ENCODE assay signal across 8 cellular contexts in genomic region chr19:36378625-36379509, GRCh38. TPM values are rescaled to one million over a fixed set of nuclear protein-coding genes. Genes with fewer than 3 reads are reported as not detected.
DNase-seq lines count a peak whose midpoint lies in the region; ATAC-seq, FAIRE-seq and TF ChIP-seq lines count a peak whose summit lies in the region.

ZFP14 (minus strand) TSS chr19:36379201; CDS start chr19:36367892, 11,309 bp downstream.

- H3K9me3 Mint-ChIP-seq in H9 = peaks cover 0 to 6% of the 10 kb centered on the region in 2 experiments; a peak in 1 of 5 replicates

- peak within 1 kb of the TSS; percentile 89 for H3K4me3 Mint-ChIP-seq in H9

- H3K23me2 ChIP-seq in H9 (ENCODE audit: insufficient read length, low read depth, low read length, poor library complexity, severe bottlenecking) = no peaks in the 10 kb centered on the region

- H2BK120ac ChIP-seq in H9 (ENCODE audit: low read depth, low read length, poor library complexity, severe bottlenecking) (no peak within 1 kb of the TSS), neuronal stem cell (ENCODE audit: low read depth, low read length) (no peak within 1 kb of the TSS)

- no peaks in the 10 kb centered on the region for H3K27me3 ChIP-seq in H9 (ENCODE audit: insufficient read depth, low read length)
- no peaks in the 10 kb centered on the region for H3K27me3 ChIP-seq in MM.1S (replicated peaks; ENCODE audit: insufficient read depth, low read length)
- no peaks in the 10 kb centered on the region for H3K27me3 ChIP-seq in gastroesophageal sphincter
- no peaks in the 10 kb centered on the region for H3K27me3 ChIP-seq in neuronal stem cell (ENCODE audit: control insufficient read depth in 3 of 3, insufficient read depth in 3 of 3, low read depth in 1 of 3, low read length in 3 of 3)
- H3K27me3 ChIP-seq in subcutaneous abdominal adipose tissue (ENCODE audit: control insufficient read depth in 5 of 5, insufficient read depth in 4 of 5, low read length in 5 of 5) = no peaks in the 10 kb centered on the region

- H2BK15ac ChIP-seq in H9 (ENCODE audit: low read depth, low read length) = no peak within 1 kb of the TSS
- no peak within 1 kb of the TSS for H2BK15ac ChIP-seq in neuronal stem cell (ENCODE audit: low read length)

- no peak within 1 kb of the TSS for H3K56ac ChIP-seq in H9 (ENCODE audit: insufficient read length, low read depth, low read length)

- H3K4me3 ChIP-seq in MM.1S (ENCODE audit: low read length) (peak within 1 kb of the TSS; percentile 57), gastroesophageal sphincter (peak within 1 kb of the TSS; percentile 79 to 80), neuronal stem cell (ENCODE audit: low read length in 2 of 2) (peak within 1 kb of the TSS; percentile 91 to 94), subcutaneous abdominal adipose tissue (ENCODE audit: low read depth in 1 of 5, low read length in 5 of 5) (peak within 1 kb of the TSS; percentile 92 to 99 (median 96))

- peak within 1 kb of the TSS; percentile 60 for H4K5ac ChIP-seq in H9 (ENCODE audit: insufficient read length, low read depth, low read length)

- H3K18ac ChIP-seq in H9 (ENCODE audit: insufficient read length, low read depth, low read length) (peak within 1 kb of the TSS; percentile 55), neuronal stem cell (ENCODE audit: low read length) (peak within 1 kb of the TSS; percentile 95)

- H3K23ac ChIP-seq in H9 (ENCODE audit: insufficient read length, low read depth, low read length) (no peak within 1 kb of the TSS), neuronal stem cell (ENCODE audit: low read depth, low read length, poor library complexity) (peak within 1 kb of the TSS; percentile 87)

- H4K8ac ChIP-seq in H9 (replicated peaks; ENCODE audit: insufficient read length, low read depth, low read length) (no peak within 1 kb of the TSS), neuronal stem cell (ENCODE audit: low read depth, low read length) (no peak within 1 kb of the TSS)

- TF ChIP-seq CTCF in H9 (conservative IDR thresholded peaks at IDR 0.05) (peak; percentile 38; the same call in 2 of the 3 replicates), MM.1S (IDR thresholded peaks at IDR 0.05; ENCODE audit: low read length) (no peak), gastroesophageal sphincter (IDR thresholded peaks at IDR 0.05) (peak in 2 of 4 experiments; percentile 23 to 46)

- no peak within 1 kb of the TSS for H3K4ac ChIP-seq in H9 (ENCODE audit: low read depth, low read length)
- H3K4ac ChIP-seq in neuronal stem cell (ENCODE audit: low read length) = no peak within 1 kb of the TSS

- H4K20me1 ChIP-seq in H9 (ENCODE audit: control insufficient read depth, insufficient read depth, insufficient read length) (no peaks in the 10 kb centered on the region), MM.1S (ENCODE audit: insufficient read depth, low read length) (no peaks in the 10 kb centered on the region)

- peak within 1 kb of the TSS; percentile 71 to 93 (median 77); a peak in 6 of 7 replicates for H3K27ac Mint-ChIP-seq in H9

- H3K36me3 ChIP-seq in MM.1S (replicated peaks; ENCODE audit: insufficient read depth, low read length) (no peaks in the 10 kb centered on the region), gastroesophageal sphincter (no peaks in the 10 kb centered on the region), neuronal stem cell (replicated peaks in 1 of 2; ENCODE audit: control insufficient read depth in 2 of 2, insufficient read depth in 2 of 2, low read length in 2 of 2) (peaks cover 0 to 2% of the 10 kb centered on the region in 2 donors), subcutaneous abdominal adipose tissue (ENCODE audit: control insufficient read depth in 5 of 5, insufficient read depth in 5 of 5, low read length in 5 of 5) (no peaks in the 10 kb centered on the region)

- H3K9me3 ChIP-seq in H9 (ENCODE audit: control insufficient read depth, low read depth, low read length) (no peaks in the 10 kb centered on the region), MM.1S (replicated peaks; ENCODE audit: insufficient read depth, low read length) (no peaks in the 10 kb centered on the region), gastroesophageal sphincter (no peaks in the 10 kb centered on the region), neuronal stem cell (replicated peaks in 1 of 2; ENCODE audit: control insufficient read depth in 2 of 2, insufficient read depth in 1 of 2, low read depth in 1 of 2, low read length in 2 of 2) (peaks cover 2 to 32% of the 10 kb centered on the region in 2 donors), subcutaneous abdominal adipose tissue (ENCODE audit: control insufficient read depth in 5 of 5, low read length in 5 of 5) (peaks cover 0 to 4% (median 0%) of the 10 kb centered on the region in 5 donors)

- H2AFZ ChIP-seq in H9 (ENCODE audit: low read length) (peak within 1 kb of the TSS; percentile 9), MM.1S (ENCODE audit: low read length) (peak within 1 kb of the TSS; percentile 71), neuronal stem cell (ENCODE audit: low read length) (peak within 1 kb of the TSS; percentile 98)

- TF ChIP-seq POLR2A in gastroesophageal sphincter (IDR thresholded peaks at IDR 0.05) = peak; percentile 78 to 85

- H2BK20ac ChIP-seq in H9 (ENCODE audit: low read depth, low read length, poor library complexity, severe bottlenecking) = no peak within 1 kb of the TSS

- H4K91ac ChIP-seq in H9 (ENCODE audit: insufficient read length, low read depth, low read length) (no peak within 1 kb of the TSS), neuronal stem cell (ENCODE audit: low read depth, low read length, poor library complexity) (no peak within 1 kb of the TSS)

- no peaks in the 10 kb centered on the region for H3F3A ChIP-seq in MM.1S (ENCODE audit: insufficient read depth, low read length)

- H2BK5ac ChIP-seq in H9 (ENCODE audit: insufficient read length, low read length) (no peak within 1 kb of the TSS), neuronal stem cell (ENCODE audit: low read length) (no peak within 1 kb of the TSS)

- H3K9ac ChIP-seq in H9 (ENCODE audit: extremely low read depth, insufficient read length, low read length) (peak within 1 kb of the TSS; percentile 42), MM.1S (ENCODE audit: low read length) (peak within 1 kb of the TSS; percentile 53; the same call in 1 of the 2 replicates), neuronal stem cell (ENCODE audit: low read depth, low read length, poor library complexity) (peak within 1 kb of the TSS; percentile 91), subcutaneous abdominal adipose tissue (ENCODE audit: low read length in 5 of 5) (peak within 1 kb of the TSS; percentile 75 to 97 (median 91))

- no peak within 1 kb of the TSS for H2AK5ac ChIP-seq in H9 (ENCODE audit: insufficient read length, low read length)
- no peak within 1 kb of the TSS for H2AK5ac ChIP-seq in neuronal stem cell (ENCODE audit: low read depth, low read length)

- no peaks in the 10 kb centered on the region for H3K9me2 ChIP-seq in MM.1S (replicated peaks; ENCODE audit: insufficient read depth, low read length)

- H2BK12ac ChIP-seq in H9 (ENCODE audit: insufficient read length, low read depth, low read length) (no peak within 1 kb of the TSS), neuronal stem cell (ENCODE audit: low read length) (no peak within 1 kb of the TSS)

- no peak for TF ChIP-seq EP300 in gastroesophageal sphincter (IDR thresholded peaks at IDR 0.05)

- FAIRE-seq in G401.6 (lab: Jason Lieb, UNC) = peak; percentile 23

- WGBS in H9 (ENCODE audit: extremely low coverage, insufficient read length, low lambda C conversion rate) = no CpG with 5 or more reads among the region's 69 CpGs
- 0 to 1% methylated on average over 7 to 21 of the region's 69 CpGs for WGBS in gastroesophageal sphincter (ENCODE audit: low coverage in 1 of 2), 2 donors
- no CpG with 5 or more reads among the region's 69 CpGs for WGBS in neuronal stem cell (ENCODE audit: extremely low coverage in 2 of 2, insufficient read length in 2 of 2, insufficient replicate concordance in 1 of 2), 2 donors

- H3K4me1 Mint-ChIP-seq in H9 = peaks cover 9 to 10% of the 10 kb centered on the region in 2 experiments

- H3K27ac ChIP-seq in H9 (ENCODE audit: insufficient read length, low read depth, low read length) (no peak within 1 kb of the TSS), MM.1S (ENCODE audit: low read length) (no peak within 1 kb of the TSS), gastroesophageal sphincter (peak within 1 kb of the TSS; percentile 57 to 92 (median 89)), neuronal stem cell (replicated peaks; ENCODE audit: low read length) (peak within 1 kb of the TSS; percentile 66), subcutaneous abdominal adipose tissue (ENCODE audit: low read depth, low read length) (peak within 1 kb of the TSS; percentile 81)

- no peaks in the 10 kb centered on the region for H3K79me2 ChIP-seq in H9 (ENCODE audit: insufficient read depth, low read length)
- H3K79me2 ChIP-seq in MM.1S (ENCODE audit: low read length) = no peaks in the 10 kb centered on the region

- H3K14ac ChIP-seq in H9 (ENCODE audit: insufficient read depth, low read length) (no peak within 1 kb of the TSS), neuronal stem cell (ENCODE audit: low read length) (no peak within 1 kb of the TSS)

- no peak within 1 kb of the TSS for H3T11ph ChIP-seq in H9 (ENCODE audit: low read length)

- peaks cover 6% of the 10 kb centered on the region for H3K79me1 ChIP-seq in H9 (ENCODE audit: insufficient read depth, low read depth, low read length, poor library complexity, severe bottlenecking)
- no peaks in the 10 kb centered on the region for H3K79me1 ChIP-seq in neuronal stem cell (ENCODE audit: low read depth, low read length)

- no peaks in the 10 kb centered on the region for H3K4me1 ChIP-seq in H9 (ENCODE audit: insufficient read depth, low read length)
- H3K4me1 ChIP-seq in MM.1S (ENCODE audit: low read length) = no peaks in the 10 kb centered on the region
- H3K4me1 ChIP-seq in gastroesophageal sphincter = peaks cover 4 to 23% (median 8%) of the 10 kb centered on the region in 3 donors
- H3K4me1 ChIP-seq in neuronal stem cell (ENCODE audit: control insufficient read depth in 2 of 2, insufficient read depth in 1 of 2, low read depth in 1 of 2, low read length in 2 of 2) = peaks cover 4% of the 10 kb centered on the region in 2 donors
- H3K4me1 ChIP-seq in subcutaneous abdominal adipose tissue (ENCODE audit: control insufficient read depth in 5 of 5, insufficient read depth in 5 of 5, low read length in 5 of 5) = peaks cover 3 to 20% (median 17%) of the 10 kb centered on the region in 5 donors

- no peaks in the 10 kb centered on the region; a peak in 2 of 7 replicates for H3K36me3 Mint-ChIP-seq in H9 (ENCODE audit: insufficient read depth in 1 of 3, low read depth in 3 of 3)

- H3K4me2 ChIP-seq in H9 (ENCODE audit: insufficient read depth, insufficient read length, low read length) (peak within 1 kb of the TSS; percentile 68), MM.1S (ENCODE audit: low read depth, low read length) (peak within 1 kb of the TSS; percentile 60), neuronal stem cell (ENCODE audit: insufficient read depth, low read length, poor library complexity, severe bottlenecking) (peak within 1 kb of the TSS; percentile 61)

- peak; percentile 95 for DNase-seq in H9
- DNase-seq in MM.1S = peak; percentile 79
- peak; percentile 88 for DNase-seq in SIG-M5 treated with dmso at 0.1 percent for 504 hours (lab: John Stamatoyannopoulos, UW; ENCODE audit: unreplicated experiment)
- DNase-seq in activated naive CD4-positive, alpha-beta T cell treated with Interleukin-2 at 50 U/mL for 16 hours = peak; percentile 97
- DNase-seq in neuronal stem cell (ENCODE audit: low spot score) = peak; percentile 93

- peak; percentile 99 for ATAC-seq in gastroesophageal sphincter

- no peaks in the 10 kb centered on the region for H3K27me3 Mint-ChIP-seq in H9 (ENCODE audit: low read depth)

RNA-seq across cellular contexts. Expression of gene ZFP14, which starts in this region (rescaled TPM):
- total RNA-seq in H9 (2021) (4.0 and 4.5 TPM in 2 replicates), gastroesophageal sphincter (10 to 100 TPM in 1 of 4 donors, 1 to 10 TPM in 3; 3.6 to 10.6 (median 4.1) TPM)
- polyA plus RNA-seq in neuronal stem cell (2013, experiment 1 of 2) = 7.6 TPM
- 8.9 TPM for polyA plus RNA-seq in neuronal stem cell (2013, experiment 2 of 2)

Comparison
In these comparisons a context has a peak if more than half of its experiments do, and no peak if none do; other contexts are left out.
1. H2AFZ ChIP-seq: peak in every context shown above with its lines; median percentile 98 in neuronal stem cell; 71 in MM.1S; 9 in H9.
2. H3K27ac ChIP-seq: peak in gastroesophageal sphincter (4 of 4), neuronal stem cell (single experiment) and subcutaneous abdominal adipose tissue (single experiment); none in H9 (single experiment) and MM.1S (single experiment).
3. Peak in every context shown above with its lines, with median percentiles within 50 percentile points of each other: DNase-seq, H3K4me2 ChIP-seq, H3K9ac ChIP-seq and H3K4me3 ChIP-seq.